In the genomic region with DNA sequence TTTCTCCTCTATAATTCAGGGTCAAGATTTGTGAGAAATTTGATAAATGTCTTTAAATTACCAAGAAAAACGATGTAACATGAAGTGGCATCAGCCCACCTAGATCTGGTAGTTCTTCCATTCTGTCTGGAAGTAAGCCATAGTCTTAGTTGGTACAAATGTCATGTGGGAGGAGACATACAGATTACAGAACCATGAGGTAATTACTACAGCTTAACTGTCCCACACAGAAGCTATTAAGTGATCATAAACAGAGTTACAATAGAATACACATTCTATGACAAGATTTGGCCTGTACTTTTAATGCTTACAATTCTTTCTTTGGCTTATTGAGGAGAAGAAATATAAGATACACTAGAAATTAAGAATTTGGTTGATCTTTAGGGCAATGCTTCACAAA, we compare ENCODE assay signal across 1 cellular context.
TF ChIP-seq lines count a peak whose summit lies in the region.

No MANE protein-coding gene starts in this region.

TF ChIP-seq in HEK293, 187 proteins besides CTCF, POLR2A, EP300 and RAD21 (continued from another document):
- TF ChIP-seq, protein P1, sequence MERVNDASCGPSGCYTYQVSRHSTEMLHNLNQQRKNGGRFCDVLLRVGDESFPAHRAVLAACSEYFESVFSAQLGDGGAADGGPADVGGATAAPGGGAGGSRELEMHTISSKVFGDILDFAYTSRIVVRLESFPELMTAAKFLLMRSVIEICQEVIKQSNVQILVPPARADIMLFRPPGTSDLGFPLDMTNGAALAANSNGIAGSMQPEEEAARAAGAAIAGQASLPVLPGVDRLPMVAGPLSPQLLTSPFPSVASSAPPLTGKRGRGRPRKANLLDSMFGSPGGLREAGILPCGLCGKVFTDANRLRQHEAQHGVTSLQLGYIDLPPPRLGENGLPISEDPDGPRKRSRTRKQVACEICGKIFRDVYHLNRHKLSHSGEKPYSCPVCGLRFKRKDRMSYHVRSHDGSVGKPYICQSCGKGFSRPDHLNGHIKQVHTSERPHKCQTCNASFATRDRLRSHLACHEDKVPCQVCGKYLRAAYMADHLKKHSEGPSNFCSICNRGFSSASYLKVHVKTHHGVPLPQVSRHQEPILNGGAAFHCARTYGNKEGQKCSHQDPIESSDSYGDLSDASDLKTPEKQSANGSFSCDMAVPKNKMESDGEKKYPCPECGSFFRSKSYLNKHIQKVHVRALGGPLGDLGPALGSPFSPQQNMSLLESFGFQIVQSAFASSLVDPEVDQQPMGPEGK (tag by site-specific recombination; IDR thresholded peaks at IDR 0.05): 0 out of 2 replicates have a peak, but pooled peaks have one; percentile 19
TF ChIP-seq in HEK293: peak in this region for 13.
